ENCODE assay signal across 8 cellular contexts in genomic region chr17:1629647-1630310, GRCh38. TPM values are rescaled to one million over a fixed set of nuclear protein-coding genes. Genes with fewer than 3 reads are reported as not detected.
DNase-seq lines count a peak whose midpoint lies in the region; ATAC-seq and TF ChIP-seq lines count a peak whose summit lies in the region.

No MANE protein-coding gene starts in this region.

- BruUV-seq in HCT116 (replicated peaks; lab: Mats Ljungman, UMichigan) = TSS peak; percentile 39

- intact Hi-C loops in HCT116 (cut with micrococcal nuclease) = loop anchor here (1.0 to 10.0 kb wide), 2 partner anchors 55 to 145 kb away; no protein-coding TSS in a partner anchor

- TF ChIP-seq CTCF in AG04450 (IDR thresholded peaks at IDR 0.05; ENCODE audit: low read depth, low read length) = peak; percentile 65
- TF ChIP-seq CTCF in HCT116 (IDR thresholded peaks at IDR 0.05 in 2 of 3, conservative IDR thresholded peaks at IDR 0.05 in 1 of 3; ENCODE audit: borderline replicate concordance in 1 of 3, insufficient read depth in 1 of 3, low read depth in 2 of 3, low read length in 2 of 3) = peak; percentile 80 to 85 (median 82)
- peak; percentile 45 to 75 for TF ChIP-seq CTCF in right atrium auricular region (IDR thresholded peaks at IDR 0.05)

- H3K9me3 ChIP-seq in AG04450 (ENCODE audit: control insufficient read depth, insufficient read depth, low read length) (no peaks in the 10 kb centered on the region; the same call in 1 of the 2 replicates), HCT116 (ENCODE audit: control insufficient read depth in 1 of 2, insufficient read depth in 1 of 2, low read depth in 1 of 2, low read length in 2 of 2) (no peaks in the 10 kb centered on the region), SK-N-MC (ENCODE audit: low read depth, low read length) (no peaks in the 10 kb centered on the region), right atrium auricular region (no peaks in the 10 kb centered on the region)

- TF ChIP-seq RAD21 in HCT116 (IDR thresholded peaks at IDR 0.05; ENCODE audit: low read depth) = peak; percentile 95

- no peaks in the 10 kb centered on the region for H3K27me3 Mint-ChIP-seq in activated naive CD8-positive, alpha-beta T cell

- H3K79me2 ChIP-seq in HCT116 (ENCODE audit: insufficient read depth, low read length) = no peaks in the 10 kb centered on the region

- H3K4me1 ChIP-seq in HCT116 (ENCODE audit: control insufficient read depth in 1 of 2, insufficient read depth in 2 of 2, low read length in 2 of 2) (peaks cover 13 to 41% of the 10 kb centered on the region in 2 experiments), right atrium auricular region (peaks cover 0 to 21% of the 10 kb centered on the region in 2 donors)

- H3K9me2 ChIP-seq in HCT116 (ENCODE audit: insufficient read depth) = no peaks in the 10 kb centered on the region

- no peaks in the 10 kb centered on the region for H3K9me3 Mint-ChIP-seq in activated naive CD8-positive, alpha-beta T cell (ENCODE audit: low read depth)

- ATAC-seq in HCT116 = peak; percentile 33

- no peak overlapping the region for H2AFZ ChIP-seq in HCT116 (ENCODE audit: low read depth, low read length, poor library complexity, severe bottlenecking)

- H3K27ac ChIP-seq in AG04450 (ENCODE audit: low read depth, low read length) (no peak overlapping the region), HCT116 (ENCODE audit: low read depth, low read length) (peak overlapping the region; percentile 65), SK-N-MC (no peak overlapping the region), right atrium auricular region (peak overlapping the region; percentile 81 to 94)

- RAD21 ChIA-PET in HCT116 (lab: Charles Lee; ENCODE audit: low non-redundant PET in 1 of 2, low total read pairs in 2 of 2, uncharacterized antibody in 2 of 2, unreplicated experiment in 2 of 2) = interaction anchor here (0.6 to 2.5 kb wide), 4 partner anchors 40 to 56 kb away, joined by 3 to 25 read pairs (median 15); no protein-coding TSS in a partner anchor

- DNase-seq in AG04450 (ENCODE audit: low read depth, low spot score) (no peak), HCT116 (ENCODE audit: low read depth, low spot score) (peak; percentile 29), SK-N-MC (ENCODE audit: low read depth, low spot score) (no peak), right atrium auricular region (ENCODE audit: low spot score) (peak; percentile 65), skeletal muscle cell (ENCODE audit: low read depth) (no peak), superior temporal gyrus (ENCODE audit: extremely low spot score) (no peak), cerebellum (ENCODE audit: low spot score) (no peak)

- no peak for TF ChIP-seq POLR2A in HCT116 (IDR thresholded peaks at IDR 0.05; ENCODE audit: borderline replicate concordance, extremely low read depth, insufficient read depth, insufficient read length)

- peak overlapping the region; percentile 100 for H3K4me2 ChIP-seq in HCT116 (ENCODE audit: low read length)

- H3K4me3 ChIP-seq in AG04450 (ENCODE audit: low read depth, low read length) (peak overlapping the region; percentile 78), HCT116 (replicated peaks in 1 of 2; ENCODE audit: low read depth in 1 of 2, low read length in 2 of 2) (peak overlapping the region; percentile 85 to 93), SK-N-MC (peak overlapping the region; percentile 81), right atrium auricular region (peak overlapping the region; percentile 55 to 83), skeletal muscle cell (ENCODE audit: low read depth, low read length) (peak overlapping the region; percentile 78)

- H3K9ac ChIP-seq in HCT116 (ENCODE audit: low read length) = peak overlapping the region; percentile 92
- H3K9ac ChIP-seq in SK-N-MC (ENCODE audit: insufficient read length) = no peak overlapping the region

- POLR2A ChIA-PET in AG04450 (lab: Yijun Ruan, JAX) = interaction anchor here (0.6 to 1.7 kb wide), 5 partner anchors 14 to 56 kb away, joined by 3 to 8 read pairs (median 5); no protein-coding TSS in a partner anchor
- POLR2A ChIA-PET in HCT116 (lab: Charles Lee) = interaction anchor here (0.6 to 3.8 kb wide), 6 partner anchors 10 to 87 kb away, joined by 3 to 16 read pairs (median 4); no protein-coding TSS in a partner anchor

- H3K4me1 Mint-ChIP-seq in activated naive CD8-positive, alpha-beta T cell (ENCODE audit: low read depth) = peaks cover 15% of the 10 kb centered on the region

- peak overlapping the region; percentile 86 for H3K4me3 Mint-ChIP-seq in activated naive CD8-positive, alpha-beta T cell

- no peaks in the 10 kb centered on the region for H4K20me1 ChIP-seq in HCT116 (ENCODE audit: insufficient read depth)

- CTCF ChIA-PET in AG04450 (lab: Charles Lee) = interaction anchor here (0.7 to 3.4 kb wide), 10 partner anchors 10 to 205 kb away, joined by 3 to 43 read pairs (median 4); no protein-coding TSS in a partner anchor
- CTCF ChIA-PET in HCT116 (lab: Charles Lee) = interaction anchor here (0.6 to 3.6 kb wide), 18 partner anchors 9 to 364 kb away, joined by 3 to 113 read pairs (median 4); partner anchors contain the start of genes RILP and SCARF1

- no peaks in the 10 kb centered on the region for H3K36me3 ChIP-seq in HCT116 (ENCODE audit: control insufficient read depth in 1 of 2, insufficient read depth in 2 of 2, low read length in 2 of 2)
- no peaks in the 10 kb centered on the region for H3K36me3 ChIP-seq in SK-N-MC (ENCODE audit: insufficient read depth, low read length)
- H3K36me3 ChIP-seq in right atrium auricular region = peaks cover 2% of the 10 kb centered on the region

- H3K27me3 ChIP-seq in AG04450 (ENCODE audit: control insufficient read depth, insufficient read depth, low read length) = peaks cover 7% of the 10 kb centered on the region
- no peaks in the 10 kb centered on the region for H3K27me3 ChIP-seq in HCT116 (ENCODE audit: insufficient read depth, low read length)
- no peaks in the 10 kb centered on the region for H3K27me3 ChIP-seq in right atrium auricular region

- peak overlapping the region; percentile 64 for H3K27ac Mint-ChIP-seq in activated naive CD8-positive, alpha-beta T cell

- H3K36me3 Mint-ChIP-seq in activated naive CD8-positive, alpha-beta T cell = no peaks in the 10 kb centered on the region

TF ChIP-seq in HCT116, 20 proteins besides CTCF, POLR2A, EP300 and RAD21:
- TF ChIP-seq ATF3 (IDR thresholded peaks at IDR 0.05) (no peak), ELF1 (IDR thresholded peaks at IDR 0.05; ENCODE audit: borderline replicate concordance, low read depth) (no peak), ZBTB33 (IDR thresholded peaks at IDR 0.05; ENCODE audit: extremely low read depth, insufficient replicate concordance, low read length) (no peak), FOSL1 (IDR thresholded peaks at IDR 0.05; ENCODE audit: low read depth) (no peak), CEBPB (IDR thresholded peaks at IDR 0.05; ENCODE audit: low read depth) (no peak), POLR2AphosphoS5 (IDR thresholded peaks at IDR 0.05; ENCODE audit: low read depth, low read length) (no peak)

RNA-seq across cellular contexts. Expression of gene SLC43A2, which starts 1.1 kb away (rescaled TPM):
- 5.3 and 6.8 TPM in 2 replicates for polyA plus RNA-seq in AG04450 (2011; rRNA removed)
- 10.6 and 14.3 TPM in 2 replicates for polyA minus RNA-seq in AG04450 (2011; rRNA and poly(A)+ RNA removed)
- total RNA-seq in HCT116 (2021; ENCODE audit: unreplicated experiment) = 12.6 TPM
- 10.0 and 12.0 TPM in 2 replicates for polyA plus RNA-seq in HCT116 (2012)
- total RNA-seq in right atrium auricular region = 1 to 10 TPM; 3.6 to 9.8 TPM
- total RNA-seq in cerebellum = 18.0 TPM

RNA-seq across cellular contexts. Expression of gene SCARF1, which starts 15.8 kb away (rescaled TPM):
- polyA plus RNA-seq in AG04450 (2011; rRNA removed) = 0.17 and 0.20 TPM in 2 replicates
- 0.13 and 0.18 TPM in 2 replicates for polyA minus RNA-seq in AG04450 (2011; rRNA and poly(A)+ RNA removed)
- total RNA-seq in HCT116 (2021; ENCODE audit: unreplicated experiment) (2.2 TPM), right atrium auricular region (10 to 100 TPM in 1 of 2 donors, 1 to 10 TPM in 1; 8.6 to 14.8 TPM), cerebellum (3.4 TPM)
- polyA plus RNA-seq in HCT116 (2012) = 0.96 and 1.2 TPM in 2 replicates

RNA-seq across cellular contexts. Expression of gene RILP, which starts 19.9 kb away (rescaled TPM):
- 5.8 and 9.3 TPM in 2 replicates for polyA plus RNA-seq in AG04450 (2011; rRNA removed)
- 3.3 and 4.0 TPM in 2 replicates for polyA minus RNA-seq in AG04450 (2011; rRNA and poly(A)+ RNA removed)
- total RNA-seq in HCT116 (2021; ENCODE audit: unreplicated experiment) (11.6 TPM), right atrium auricular region (10 to 100 TPM; 38.6 to 60.7 TPM), cerebellum (2.4 TPM)
- 10.8 and 13.4 TPM in 2 replicates for polyA plus RNA-seq in HCT116 (2012)

RNA-seq across cellular contexts. Expression of gene PRPF8, which starts 54.9 kb away (rescaled TPM):
- polyA plus RNA-seq in AG04450 (2011; rRNA removed) = 126 and 161 TPM in 2 replicates
- 420 and 507 TPM in 2 replicates for polyA minus RNA-seq in AG04450 (2011; rRNA and poly(A)+ RNA removed)
- total RNA-seq in HCT116 (2021; ENCODE audit: unreplicated experiment) = 386 TPM
- 284 and 382 TPM in 2 replicates for polyA plus RNA-seq in HCT116 (2012)
- total RNA-seq in right atrium auricular region = 100 to 1,000 TPM in 1 of 2 donors, 10 to 100 TPM in 1; 90.1 to 144 TPM
- total RNA-seq in cerebellum = 128 TPM

Comparison
In these comparisons a context has a peak if more than half of its experiments do, and no peak if none do; other contexts are left out.
1. DNase-seq: peak in HCT116 (single experiment) and right atrium auricular region (single experiment); none in AG04450 (single experiment), SK-N-MC (single experiment), skeletal muscle cell (single experiment), superior temporal gyrus (single experiment) and cerebellum (single experiment).
2. H3K27ac ChIP-seq: peak in HCT116 (single experiment) and right atrium auricular region (2 of 2); none in AG04450 (single experiment) and SK-N-MC (single experiment).
3. Peak in every context shown above with its lines, with median percentiles within 50 percentile points of each other: H3K4me3 ChIP-seq and CTCF ChIP-seq.